In genomic region chr19:5536982-5537579, GRCh38 we compare ENCODE assay signal across 1 cellular context.
A peak's percentile ranks its signal among the peaks of the same experiment; 100 is the strongest.
TF ChIP-seq lines count a peak whose summit lies in the region.

No MANE protein-coding gene starts in this region.

TF ChIP-seq in HCT116, 20 proteins besides CTCF, POLR2A, EP300 and RAD21:
- TF ChIP-seq EGR1 (IDR thresholded peaks at IDR 0.05; ENCODE audit: low read depth) (peak; percentile 66), CBX3 (IDR thresholded peaks at IDR 0.05; ENCODE audit: low read depth) (peak; percentile 48; the same call in 1 of the 2 replicates), JUND (IDR thresholded peaks at IDR 0.05) (peak; percentile 56; the same call in 1 of the 2 replicates), FOSL1 (IDR thresholded peaks at IDR 0.05; ENCODE audit: low read depth) (peak; percentile 92), MAX (IDR thresholded peaks at IDR 0.05) (peak; percentile 80), SP1 (IDR thresholded peaks at IDR 0.05; ENCODE audit: low read depth) (peak; percentile 61)
